In the genomic region with DNA sequence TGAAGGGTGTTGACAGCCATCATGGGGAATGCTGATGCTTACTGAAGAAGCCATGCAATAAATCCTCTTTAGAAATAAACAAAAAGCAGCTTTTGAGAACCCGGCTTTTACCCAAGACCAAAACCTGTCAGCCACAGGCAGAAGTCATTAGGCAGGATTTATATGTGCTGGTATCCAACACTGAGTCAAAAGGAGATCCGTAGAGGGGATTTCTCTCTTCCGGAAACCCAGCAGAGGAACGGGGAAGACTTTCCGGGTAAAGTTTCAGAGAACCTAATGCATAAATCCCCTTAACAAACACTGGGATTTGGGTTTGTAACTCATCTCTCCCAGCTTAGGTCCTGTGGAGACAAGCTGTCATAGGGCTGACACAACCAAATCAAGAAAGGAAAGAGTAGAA, we compare ENCODE assay signal across 33 cellular contexts.
"Had no signal": no experiment of that assay in that cellular context is flagged by ENCODE, and none has a peak within 500 bp of the region (broad histone marks: within the 10 kb centered on the region; RNA-seq: fewer than 3 reads in every experiment).

No MANE protein-coding gene starts in this region.

- ATAC-seq: activated CD4-positive, CD25-positive, alpha-beta regulatory T cell treated with anti-CD3 and anti-CD28 coated beads, Interleukin-2, amount 50 U/mL, for 24 hours; activated T-cell treated with anti-CD3 and anti-CD28 coated beads, Interleukin-2, amount 50 U/mL, for 72 hours; activated T-helper 17 cell treated with anti-CD3 and anti-CD28 coated beads, Interleukin-2, amount 50 U/mL, for 72 hours; body of pancreas; Panc1; WTC11 had no signal

- H3K4me3 Mint-ChIP-seq: activated CD4-positive, alpha-beta memory T cell treated with anti-CD3 and anti-CD28 coated beads, Interleukin-2, amount 10 ng/mL, durations not matched to agents 7 days and 5 days; activated naive CD8-positive, alpha-beta T cell treated with anti-CD3 and anti-CD28 coated beads for 36 hours; activated T-cell treated with anti-CD3 and anti-CD28 coated beads, Interleukin-2, amount 50 U/mL, for 72 hours; activated T-helper 17 cell treated with anti-CD3 and anti-CD28 coated beads, Interleukin-2, amount 50 U/mL, for 72 hours; WTC11 had no signal

- H3K36me3 Mint-ChIP-seq: WTC11 had no signal

- H3K27ac Mint-ChIP-seq: activated CD4-positive, alpha-beta memory T cell treated with anti-CD3 and anti-CD28 coated beads, Interleukin-2, amount 10 ng/mL, durations not matched to agents 7 days and 5 days; activated naive CD8-positive, alpha-beta T cell treated with anti-CD3 and anti-CD28 coated beads for 36 hours; activated T-cell treated with anti-CD3 and anti-CD28 coated beads, Interleukin-2, amount 50 U/mL, for 72 hours; activated T-helper 17 cell treated with anti-CD3 and anti-CD28 coated beads, Interleukin-2, amount 50 U/mL, for 72 hours; WTC11 had no signal

- H3K4me3 ChIP-seq: body of pancreas, SJCRH30, SK-N-MC had no signal

- H3K27ac ChIP-seq: body of pancreas, SJCRH30, SK-N-MC had no signal

- H3K9me3 ChIP-seq: body of pancreas, SJCRH30 had no signal

- H3K27me3 ChIP-seq: body of pancreas, SJCRH30 had no signal

- H3K4me1 Mint-ChIP-seq: activated CD4-positive, alpha-beta memory T cell treated with anti-CD3 and anti-CD28 coated beads, Interleukin-2, amount 10 ng/mL, durations not matched to agents 7 days and 5 days; activated naive CD8-positive, alpha-beta T cell treated with anti-CD3 and anti-CD28 coated beads for 36 hours; activated T-helper 17 cell treated with anti-CD3 and anti-CD28 coated beads, Interleukin-2, amount 50 U/mL, for 72 hours; WTC11 had no signal

- H3K27me3 Mint-ChIP-seq: activated CD4-positive, alpha-beta memory T cell treated with anti-CD3 and anti-CD28 coated beads, Interleukin-2, amount 10 ng/mL, durations not matched to agents 7 days and 5 days; activated naive CD8-positive, alpha-beta T cell treated with anti-CD3 and anti-CD28 coated beads for 36 hours; activated T-helper 17 cell treated with anti-CD3 and anti-CD28 coated beads, Interleukin-2, amount 50 U/mL, for 72 hours had no signal

- H3K9me3 Mint-ChIP-seq: activated CD4-positive, alpha-beta memory T cell treated with anti-CD3 and anti-CD28 coated beads, Interleukin-2, amount 10 ng/mL, durations not matched to agents 7 days and 5 days; activated naive CD8-positive, alpha-beta T cell treated with anti-CD3 and anti-CD28 coated beads for 36 hours; activated T-cell treated with anti-CD3 and anti-CD28 coated beads, Interleukin-2, amount 50 U/mL, for 72 hours; activated T-helper 17 cell treated with anti-CD3 and anti-CD28 coated beads, Interleukin-2, amount 50 U/mL, for 72 hours; WTC11 had no signal

- DNase-seq: activated CD4-positive, alpha-beta memory T cell treated with anti-CD3 and anti-CD28 coated beads, Interleukin-2, amount 10 ng/mL, durations not matched to agents 7 days and 5 days; activated CD4-positive, alpha-beta T cell treated with anti-CD3 and anti-CD28 coated beads for 4 hours; activated effector memory CD4-positive, alpha-beta T cell treated with anti-CD3 and anti-CD28 coated beads, Interleukin-2, amount 50 U/mL, for 16 hours; activated naive CD4-positive, alpha-beta T cell; activated naive CD4-positive, alpha-beta T cell treated with anti-CD3 and anti-CD28 coated beads, Interleukin-2, amount 50 U/mL, for 16 hours; activated naive CD8-positive, alpha-beta T cell treated with anti-CD3 and anti-CD28 coated beads for 36 hours; activated T-cell treated with anti-CD3 and anti-CD28 coated beads, Interleukin-2, amount 50 U/mL, for 1 hour; activated T-cell treated with anti-CD3 and anti-CD28 coated beads, Interleukin-2, amount 50 U/mL, for 72 hours; amygdala; body of pancreas; caudate nucleus; Kasumi-1; KG1; MM.1S; MV-4-11; NCI-H1092; NCI-H146; NCI-H187; NCI-H2029 treated with DMSO at 0.1 percent for 48 hours; NCI-H2107; NCI-H2171; NCI-H446; NCI-H510A treated with DMSO at 0.1 percent for 48 hours; NCI-H526 treated with DMSO at 0.1 percent for 48 hours; NCI-H774; SHP77; T1000 had no signal

- H3K36me3 ChIP-seq: SJCRH30 had no signal

- H3K4me1 ChIP-seq: body of pancreas, SJCRH30 had no signal
